ENCODE assay signal across 18 cellular contexts in genomic region chr17:59074494-59074893, GRCh38. TPM values are rescaled to one million over a fixed set of nuclear protein-coding genes. Genes with fewer than 3 reads are reported as not detected.
DNase-seq lines count a peak whose midpoint lies in the region; ATAC-seq and TF ChIP-seq lines count a peak whose summit lies in the region.
"Had no signal": no experiment of that assay in that cellular context is flagged by ENCODE, and none has a peak within 500 bp of the region (broad histone marks: within the 10 kb centered on the region; RNA-seq: fewer than 3 reads in every experiment).

No MANE protein-coding gene starts in this region.

- no peaks in the 10 kb centered on the region for H4K20me1 ChIP-seq in SK-N-SH (ENCODE audit: insufficient read depth)

- TF ChIP-seq EP300 in SK-N-SH (IDR thresholded peaks at IDR 0.05; ENCODE audit: borderline replicate concordance in 1 of 2, low read depth in 1 of 2, low read length in 1 of 2) = peak in 1 of 2 experiments; percentile 41; a peak in 1 of 4 replicates

- no peak overlapping the region for H3K9ac ChIP-seq in SK-N-SH

- no peak overlapping the region for H3K4me2 ChIP-seq in SK-N-SH
- H3K4me2 ChIP-seq: GM23338 had no signal

- H3F3A ChIP-seq in SK-N-SH (replicated peaks; ENCODE audit: insufficient read depth) = peaks cover 7% of the 10 kb centered on the region

- H3K27ac ChIP-seq in SK-N-SH (ENCODE audit: low read depth in 2 of 2, low read length in 1 of 2) = peak overlapping the region in 1 of 2 experiments; percentile 35; a peak in 3 of 4 replicates
- H3K27ac ChIP-seq: testis had no signal

- ATAC-seq in GM21825 (IDR thresholded peaks at IDR 0.05; ENCODE audit: unreplicated experiment) (no peak), GM19324 (IDR thresholded peaks at IDR 0.05; ENCODE audit: low FRiP score, unreplicated experiment) (no peak)
- ATAC-seq: CD8-positive, alpha-beta T cell; GM23338; K562; left ventricle myocardium superior; naive thymus-derived CD4-positive, alpha-beta T cell had no signal

- no peaks in the 10 kb centered on the region; the same call in 1 of the 2 replicates for H3K79me2 ChIP-seq in SK-N-SH (ENCODE audit: insufficient read depth)

- H3K9me2 ChIP-seq in SK-N-SH = no peaks in the 10 kb centered on the region

- H3K36me3 ChIP-seq in SK-N-SH (replicated peaks in 1 of 2; ENCODE audit: control insufficient read depth in 1 of 2, insufficient read depth in 2 of 2, low read length in 1 of 2) = peaks cover 56 to 87% of the 10 kb centered on the region in 2 experiments

- CTCF ChIA-PET in SK-N-SH (lab: Yijun Ruan, JAX) = no interaction called here

- no peaks in the 10 kb centered on the region for H3K27me3 ChIP-seq in SK-N-SH (ENCODE audit: insufficient read depth)
- H3K27me3 ChIP-seq: testis had no signal

- POLR2A ChIA-PET in SK-N-SH (lab: Yijun Ruan, JAX) = no interaction called here

- no peak for TF ChIP-seq RAD21 in SK-N-SH (IDR thresholded peaks at IDR 0.05; ENCODE audit: low read length)

- no peak overlapping the region for H3K4me3 ChIP-seq in SK-N-SH (ENCODE audit: low read depth in 2 of 2, low read length in 1 of 2)
- no peak overlapping the region for H3K4me3 ChIP-seq in fibroblast of mammary gland (ENCODE audit: control insufficient read depth, low read depth, low read length)
- H3K4me3 ChIP-seq: GM23338, K562, testis had no signal

- no peaks in the 10 kb centered on the region for H3K9me3 ChIP-seq in SK-N-SH
- H3K9me3 ChIP-seq: testis had no signal

- TF ChIP-seq CTCF in SK-N-SH (IDR thresholded peaks at IDR 0.05) (no peak), fibroblast of mammary gland (conservative IDR thresholded peaks at IDR 0.05; ENCODE audit: control insufficient read depth, insufficient read depth, low read depth, low read length) (no peak)

- no peak overlapping the region for H2AFZ ChIP-seq in SK-N-SH (ENCODE audit: low read depth)
- H2AFZ ChIP-seq: GM23338 had no signal

- DNase-seq in GM03348 (ENCODE audit: low spot score) = peak; percentile 24
- no peak for DNase-seq in SK-N-SH
- peak; percentile 57 for DNase-seq in fibroblast of mammary gland (ENCODE audit: low read depth)
- peak; percentile 84 for DNase-seq in pulmonary artery endothelial cell (ENCODE audit: low read depth, low spot score)
- DNase-seq in activated effector memory CD4-positive, alpha-beta T cell treated with anti-CD3 and anti-CD28 coated beads, Interleukin-2, amount 50 U/mL, for 16 hours = no peak
- DNase-seq in NCI-H526 (lab: John Stamatoyannopoulos, UW) = no peak
- DNase-seq: activated naive CD4-positive, alpha-beta T cell; CD8-positive, alpha-beta T cell; left ventricle myocardium superior; naive thymus-derived CD4-positive, alpha-beta T cell; NCI-H1105; NCI-H345; retina; testis had no signal

- H3K4me1 ChIP-seq in SK-N-SH (ENCODE audit: control insufficient read depth in 1 of 2, insufficient read depth in 2 of 2, low read depth in 1 of 2, low read length in 1 of 2) = peaks cover 0 to 3% of the 10 kb centered on the region in 2 experiments; a peak in 1 of 4 replicates
- H3K4me1 ChIP-seq: testis had no signal

TF ChIP-seq in SK-N-SH, 30 proteins besides CTCF, POLR2A, EP300 and RAD21:
- TF ChIP-seq YY1 (IDR thresholded peaks at IDR 0.05; ENCODE audit: low read depth) (no peak), MEF2A (IDR thresholded peaks at IDR 0.05; ENCODE audit: borderline replicate concordance, low read depth) (0 out of 2 replicates have a peak, but pooled peaks have one; percentile 32), POLR2AphosphoS5 (IDR thresholded peaks at IDR 0.05; ENCODE audit: low read depth, low read length) (no peak), FOSL2 (IDR thresholded peaks at IDR 0.05; ENCODE audit: borderline replicate concordance, low read depth) (peak; percentile 10; the same call in 1 of the 2 replicates), PBX3 (IDR thresholded peaks at IDR 0.05) (peak; percentile 46), RFX5 (IDR thresholded peaks at IDR 0.05; ENCODE audit: low read length) (no peak), ELF1 (IDR thresholded peaks at IDR 0.05) (no peak), TCF12 (IDR thresholded peaks at IDR 0.05) (peak; percentile 62), IRF3 (IDR thresholded peaks at IDR 0.05; ENCODE audit: low read depth, low read length) (no peak), MAX (IDR thresholded peaks at IDR 0.05; ENCODE audit: low read depth) (no peak), TEAD4 (IDR thresholded peaks at IDR 0.05; ENCODE audit: borderline replicate concordance, insufficient read depth) (peak; percentile 37; the same call in 1 of the 2 replicates), RCOR1 (IDR thresholded peaks at IDR 0.05; ENCODE audit: low read length) (no peak), JUND (IDR thresholded peaks at IDR 0.05) (peak; percentile 41), RXRA (IDR thresholded peaks at IDR 0.05; ENCODE audit: borderline replicate concordance, low read depth) (0 out of 2 replicates have a peak, but pooled peaks have one; percentile 28)

RNA-seq across cellular contexts. Expression of gene TRIM37, which starts 32.2 kb away (rescaled TPM):
- 20.5 and 28.5 TPM in 2 replicates for polyA plus RNA-seq in SK-N-SH (2012; rRNA removed)
- polyA plus RNA-seq in SK-N-SH (2012; cell fraction: cytosol; rRNA removed) = 29.0 and 32.8 TPM in 2 replicates
- 18.1 and 34.0 TPM in 2 replicates for polyA plus RNA-seq in SK-N-SH (2012; cell fraction: nucleus; rRNA removed)
- total RNA-seq in pulmonary artery endothelial cell = 58.8 and 80.2 TPM in 2 replicates

Comparison
In these comparisons a context has a peak if more than half of its experiments do, and no peak if none do; other contexts are left out.
1. DNase-seq: peak in GM03348 (single experiment), fibroblast of mammary gland (single experiment) and pulmonary artery endothelial cell (single experiment); none in SK-N-SH (single experiment), activated effector memory CD4-positive, alpha-beta T cell treated with anti-CD3 and anti-CD28 coated beads, Interleukin-2, amount 50 U/mL, for 16 hours (single experiment) and NCI-H526 (0 of 2).